ENCODE assay signal across 14 cellular contexts in the genomic region with DNA sequence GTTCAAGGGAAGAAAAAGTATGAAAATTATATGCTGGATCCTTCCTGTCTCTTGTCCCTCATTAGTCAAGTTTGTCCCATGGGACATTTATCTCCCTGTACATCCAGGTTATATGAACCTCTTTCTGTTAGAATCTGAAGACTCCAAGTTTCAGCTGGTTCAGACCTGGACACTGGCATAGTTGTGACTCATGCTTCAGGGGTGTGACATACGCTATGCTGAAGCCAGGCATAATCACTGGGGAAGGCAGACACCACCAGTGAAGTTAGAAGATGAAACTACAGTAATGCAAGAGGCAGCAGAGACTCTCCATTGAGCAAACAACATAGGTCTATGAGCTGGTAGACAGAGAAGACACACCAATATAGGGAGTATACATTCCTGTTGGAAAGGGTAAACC.
DNase-seq lines count a peak whose midpoint lies in the region; ATAC-seq and TF ChIP-seq lines count a peak whose summit lies in the region.
"Had no signal": no experiment of that assay in that cellular context is flagged by ENCODE, and none has a peak within 500 bp of the region (broad histone marks: within the 10 kb centered on the region; RNA-seq: fewer than 3 reads in every experiment).

No MANE protein-coding gene starts in this region.

- no peak overlapping the region for H3K4me3 Mint-ChIP-seq in stimulated activated effector memory CD8-positive, alpha-beta T cell treated with anti-CD3 and anti-CD28 coated beads, Interleukin-12 subunit alpha, Interleukin-12 subunit beta, amount 100 ng/mL, for 72 hours
- H3K4me3 Mint-ChIP-seq: naive thymus-derived CD8-positive, alpha-beta T cell had no signal

- DNase-seq in GM03348 (ENCODE audit: low spot score) (peak; percentile 51), NB4 (ENCODE audit: low read depth) (peak; percentile 4), dedifferentiated amniotic fluid mesenchymal stem cell (ENCODE audit: extremely low spot score) (peak; percentile 43)
- no peak for DNase-seq in stimulated activated effector memory CD8-positive, alpha-beta T cell treated with anti-CD3 and anti-CD28 coated beads, Interleukin-12 subunit alpha, Interleukin-12 subunit beta, amount 100 ng/mL, for 72 hours (ENCODE audit: low spot score in 2 of 2)
- DNase-seq in stimulated activated CD4-positive, alpha-beta T cell treated with anti-CD3 and anti-CD28 coated beads, Interleukin-1b, Interleukin-23, amount 100 ng/mL, for 48 hours = no peak
- DNase-seq in activated CD4-positive, alpha-beta T cell treated with anti-CD3 and anti-CD28 coated beads, Interleukin-2, amount 50 U/mL, for 4 hours = no peak
- DNase-seq: activated naive CD4-positive, alpha-beta T cell; central memory CD4-positive, alpha-beta T cell; left ventricle myocardium inferior; naive thymus-derived CD8-positive, alpha-beta T cell; NCI-H2171 treated with DMSO at 0.1 percent for 48 hours; retina had no signal

- H3K27ac Mint-ChIP-seq in stimulated activated effector memory CD8-positive, alpha-beta T cell treated with anti-CD3 and anti-CD28 coated beads, Interleukin-12 subunit alpha, Interleukin-12 subunit beta, amount 100 ng/mL, for 72 hours = no peak overlapping the region
- H3K27ac Mint-ChIP-seq: naive thymus-derived CD8-positive, alpha-beta T cell had no signal

- no peaks in the 10 kb centered on the region for H3K36me3 Mint-ChIP-seq in stimulated activated effector memory CD8-positive, alpha-beta T cell treated with anti-CD3 and anti-CD28 coated beads, Interleukin-12 subunit alpha, Interleukin-12 subunit beta, amount 100 ng/mL, for 72 hours
- H3K36me3 Mint-ChIP-seq: naive thymus-derived CD8-positive, alpha-beta T cell had no signal

- no peak for TF ChIP-seq POLR2A in NB4 (IDR thresholded peaks at IDR 0.05; ENCODE audit: extremely low read depth, insufficient read length)

- H3K9me3 Mint-ChIP-seq in stimulated activated effector memory CD8-positive, alpha-beta T cell treated with anti-CD3 and anti-CD28 coated beads, Interleukin-12 subunit alpha, Interleukin-12 subunit beta, amount 100 ng/mL, for 72 hours = peaks cover 6% of the 10 kb centered on the region
- H3K9me3 Mint-ChIP-seq: naive thymus-derived CD8-positive, alpha-beta T cell had no signal

- peak; percentile 21 for ATAC-seq in stimulated activated effector memory CD8-positive, alpha-beta T cell treated with anti-CD3 and anti-CD28 coated beads, Interleukin-12 subunit alpha, Interleukin-12 subunit beta, amount 100 ng/mL, for 72 hours
- ATAC-seq in HG03520 (IDR thresholded peaks at IDR 0.05; ENCODE audit: unreplicated experiment) = no peak

- TF ChIP-seq CTCF in NB4 (IDR thresholded peaks at IDR 0.05; ENCODE audit: low read depth, low read length) = no peak

- no peaks in the 10 kb centered on the region for H3K4me1 Mint-ChIP-seq in stimulated activated effector memory CD8-positive, alpha-beta T cell treated with anti-CD3 and anti-CD28 coated beads, Interleukin-12 subunit alpha, Interleukin-12 subunit beta, amount 100 ng/mL, for 72 hours
- H3K4me1 Mint-ChIP-seq: naive thymus-derived CD8-positive, alpha-beta T cell had no signal

- no peak overlapping the region for H3K4me3 ChIP-seq in NB4 (ENCODE audit: low read depth, low read length)
- H3K4me3 ChIP-seq: left ventricle myocardium inferior, vagina had no signal

Comparison
In these comparisons a context has a peak if more than half of its experiments do, and no peak if none do; other contexts are left out.
1. DNase-seq: peak in GM03348 (single experiment), NB4 (single experiment) and dedifferentiated amniotic fluid mesenchymal stem cell (single experiment); none in stimulated activated effector memory CD8-positive, alpha-beta T cell treated with anti-CD3 and anti-CD28 coated beads, Interleukin-12 subunit alpha, Interleukin-12 subunit beta, amount 100 ng/mL, for 72 hours (0 of 2), stimulated activated CD4-positive, alpha-beta T cell treated with anti-CD3 and anti-CD28 coated beads, Interleukin-1b, Interleukin-23, amount 100 ng/mL, for 48 hours (single experiment) and activated CD4-positive, alpha-beta T cell treated with anti-CD3 and anti-CD28 coated beads, Interleukin-2, amount 50 U/mL, for 4 hours (0 of 2).